In the genomic region with DNA sequence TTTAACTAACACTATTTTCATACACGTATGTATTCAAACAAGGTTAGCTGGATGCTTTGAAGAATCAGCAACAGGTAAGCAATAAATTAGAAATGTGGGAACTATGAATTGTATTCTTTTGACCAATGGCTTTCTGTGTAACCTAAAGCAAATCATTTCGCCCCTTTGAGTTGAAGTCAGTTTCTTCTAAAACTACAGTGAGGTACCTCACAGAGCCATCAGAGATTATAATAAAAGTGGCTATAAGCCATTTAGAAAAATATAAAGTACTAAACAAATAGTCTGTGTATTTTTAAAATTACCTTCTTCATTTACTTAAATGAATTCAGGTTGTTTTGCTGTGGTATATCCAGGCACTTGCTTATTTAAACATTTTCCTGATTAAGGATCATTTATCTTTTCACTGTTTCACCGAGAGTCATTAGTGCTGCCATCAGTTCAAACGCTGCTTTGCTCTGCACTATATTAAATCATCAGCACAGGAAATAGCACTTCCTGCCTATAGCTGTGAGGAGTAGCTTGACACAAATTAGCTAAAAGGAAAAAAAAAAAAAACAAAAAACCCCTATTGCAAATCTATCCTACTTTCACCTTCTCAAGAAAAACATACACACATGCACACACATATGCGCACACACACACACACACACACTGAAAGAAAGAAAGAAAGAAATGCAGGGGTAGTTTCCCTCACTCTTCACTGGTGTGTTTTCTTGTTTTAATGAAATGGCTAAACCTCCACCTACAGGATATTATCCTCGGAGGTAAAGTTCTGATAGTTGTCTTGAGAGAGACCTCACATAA, we compare ENCODE assay signal across 1 cellular context.
TF ChIP-seq lines count a peak whose summit lies in the region.

No MANE protein-coding gene starts in this region.

TF ChIP-seq in GM12878, 131 proteins besides CTCF, POLR2A, EP300 and RAD21 (continued from another document and continues in another):
- TF ChIP-seq, protein P1, sequence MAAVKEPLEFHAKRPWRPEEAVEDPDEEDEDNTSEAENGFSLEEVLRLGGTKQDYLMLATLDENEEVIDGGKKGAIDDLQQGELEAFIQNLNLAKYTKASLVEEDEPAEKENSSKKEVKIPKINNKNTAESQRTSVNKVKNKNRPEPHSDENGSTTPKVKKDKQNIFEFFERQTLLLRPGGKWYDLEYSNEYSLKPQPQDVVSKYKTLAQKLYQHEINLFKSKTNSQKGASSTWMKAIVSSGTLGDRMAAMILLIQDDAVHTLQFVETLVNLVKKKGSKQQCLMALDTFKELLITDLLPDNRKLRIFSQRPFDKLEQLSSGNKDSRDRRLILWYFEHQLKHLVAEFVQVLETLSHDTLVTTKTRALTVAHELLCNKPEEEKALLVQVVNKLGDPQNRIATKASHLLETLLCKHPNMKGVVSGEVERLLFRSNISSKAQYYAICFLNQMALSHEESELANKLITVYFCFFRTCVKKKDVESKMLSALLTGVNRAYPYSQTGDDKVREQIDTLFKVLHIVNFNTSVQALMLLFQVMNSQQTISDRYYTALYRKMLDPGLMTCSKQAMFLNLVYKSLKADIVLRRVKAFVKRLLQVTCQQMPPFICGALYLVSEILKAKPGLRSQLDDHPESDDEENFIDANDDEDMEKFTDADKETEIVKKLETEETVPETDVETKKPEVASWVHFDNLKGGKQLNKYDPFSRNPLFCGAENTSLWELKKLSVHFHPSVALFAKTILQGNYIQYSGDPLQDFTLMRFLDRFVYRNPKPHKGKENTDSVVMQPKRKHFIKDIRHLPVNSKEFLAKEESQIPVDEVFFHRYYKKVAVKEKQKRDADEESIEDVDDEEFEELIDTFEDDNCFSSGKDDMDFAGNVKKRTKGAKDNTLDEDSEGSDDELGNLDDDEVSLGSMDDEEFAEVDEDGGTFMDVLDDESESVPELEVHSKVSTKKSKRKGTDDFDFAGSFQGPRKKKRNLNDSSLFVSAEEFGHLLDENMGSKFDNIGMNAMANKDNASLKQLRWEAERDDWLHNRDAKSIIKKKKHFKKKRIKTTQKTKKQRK (IDR thresholded peaks at IDR 0.05; ENCODE audit: low read depth, low read length): no peak
- TF ChIP-seq RBBP5 (conservative IDR thresholded peaks at IDR 0.05) (no peak), NFXL1 (IDR thresholded peaks at IDR 0.05; ENCODE audit: borderline replicate concordance) (no peak), FOXM1 (IDR thresholded peaks at IDR 0.05; ENCODE audit: low read depth, low read length) (peak; percentile 66), GATAD2B (conservative IDR thresholded peaks at IDR 0.05; ENCODE audit: low read depth) (no peak), MTA3 (IDR thresholded peaks at IDR 0.05; ENCODE audit: borderline replicate concordance, low read length) (no peak; the same call in 1 of the 2 replicates), POLR2AphosphoS2 (IDR thresholded peaks at IDR 0.05; ENCODE audit: low read depth, low read length) (no peak), ASH2L (IDR thresholded peaks at IDR 0.05; ENCODE audit: borderline replicate concordance, low read depth) (no peak), CEBPB (IDR thresholded peaks at IDR 0.05; ENCODE audit: borderline replicate concordance in 1 of 2, low read depth in 2 of 2, low read length in 2 of 2) (no peak), BMI1 (IDR thresholded peaks at IDR 0.05; ENCODE audit: borderline replicate concordance) (no peak), SUZ12 (IDR thresholded peaks at IDR 0.05; ENCODE audit: unreplicated experiment) (no peak), TAF1 (IDR thresholded peaks at IDR 0.05; ENCODE audit: borderline replicate concordance, low read depth, low read length) (peak; percentile 50; the same call in 1 of the 2 replicates), CREB1 (IDR thresholded peaks at IDR 0.05; ENCODE audit: low read depth) (no peak), CHD2 (IDR thresholded peaks at IDR 0.05; ENCODE audit: borderline replicate concordance, low read depth, low read length) (no peak), PML (IDR thresholded peaks at IDR 0.05; ENCODE audit: low read length) (no peak), RB1 (IDR thresholded peaks at IDR 0.05; ENCODE audit: borderline replicate concordance) (no peak), POU2F2 (IDR thresholded peaks at IDR 0.05; ENCODE audit: borderline replicate concordance, low read depth, low read length) (no peak), JUNB (IDR thresholded peaks at IDR 0.05) (no peak; the same call in 1 of the 2 replicates), SMARCA5 (IDR thresholded peaks at IDR 0.05) (0 out of 2 replicates have a peak, but pooled peaks have one; percentile 19), BRCA1 (IDR thresholded peaks at IDR 0.05; ENCODE audit: low read depth, low read length) (no peak), SP1 (IDR thresholded peaks at IDR 0.05; ENCODE audit: low read depth, low read length) (peak; percentile 28), YBX1 (IDR thresholded peaks at IDR 0.05) (no peak), FOXK2 (IDR thresholded peaks at IDR 0.05) (no peak), RUNX3 (IDR thresholded peaks at IDR 0.05; ENCODE audit: low read length) (no peak; the same call in 1 of the 2 replicates), ESRRA (IDR thresholded peaks at IDR 0.05; ENCODE audit: low read length) (no peak), MYB (IDR thresholded peaks at IDR 0.05; ENCODE audit: borderline replicate concordance, low read depth, low read length) (no peak), RFX5 (IDR thresholded peaks at IDR 0.05; ENCODE audit: low read depth, low read length) (no peak), ZNF622 (IDR thresholded peaks at IDR 0.05) (no peak), HCFC1 (IDR thresholded peaks at IDR 0.05; ENCODE audit: low read length) (no peak), STAT3 (IDR thresholded peaks at IDR 0.05; ENCODE audit: low read depth, low read length) (no peak)
- TF ChIP-seq, protein P2, sequence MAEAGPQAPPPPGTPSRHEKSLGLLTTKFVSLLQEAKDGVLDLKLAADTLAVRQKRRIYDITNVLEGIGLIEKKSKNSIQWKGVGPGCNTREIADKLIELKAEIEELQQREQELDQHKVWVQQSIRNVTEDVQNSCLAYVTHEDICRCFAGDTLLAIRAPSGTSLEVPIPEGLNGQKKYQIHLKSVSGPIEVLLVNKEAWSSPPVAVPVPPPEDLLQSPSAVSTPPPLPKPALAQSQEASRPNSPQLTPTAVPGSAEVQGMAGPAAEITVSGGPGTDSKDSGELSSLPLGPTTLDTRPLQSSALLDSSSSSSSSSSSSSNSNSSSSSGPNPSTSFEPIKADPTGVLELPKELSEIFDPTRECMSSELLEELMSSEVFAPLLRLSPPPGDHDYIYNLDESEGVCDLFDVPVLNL (IDR thresholded peaks at IDR 0.05; ENCODE audit: low read depth, low read length): no peak
- TF ChIP-seq, protein P3, sequence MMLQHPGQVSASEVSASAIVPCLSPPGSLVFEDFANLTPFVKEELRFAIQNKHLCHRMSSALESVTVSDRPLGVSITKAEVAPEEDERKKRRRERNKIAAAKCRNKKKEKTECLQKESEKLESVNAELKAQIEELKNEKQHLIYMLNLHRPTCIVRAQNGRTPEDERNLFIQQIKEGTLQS (IDR thresholded peaks at IDR 0.05; ENCODE audit: borderline replicate concordance, extremely low read depth, low read depth, low read length): no peak
- TF ChIP-seq, protein P4, sequence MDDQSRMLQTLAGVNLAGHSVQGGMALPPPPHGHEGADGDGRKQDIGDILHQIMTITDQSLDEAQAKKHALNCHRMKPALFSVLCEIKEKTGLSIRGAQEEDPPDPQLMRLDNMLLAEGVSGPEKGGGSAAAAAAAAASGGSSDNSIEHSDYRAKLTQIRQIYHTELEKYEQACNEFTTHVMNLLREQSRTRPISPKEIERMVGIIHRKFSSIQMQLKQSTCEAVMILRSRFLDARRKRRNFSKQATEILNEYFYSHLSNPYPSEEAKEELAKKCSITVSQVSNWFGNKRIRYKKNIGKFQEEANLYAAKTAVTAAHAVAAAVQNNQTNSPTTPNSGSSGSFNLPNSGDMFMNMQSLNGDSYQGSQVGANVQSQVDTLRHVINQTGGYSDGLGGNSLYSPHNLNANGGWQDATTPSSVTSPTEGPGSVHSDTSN (IDR thresholded peaks at IDR 0.05; ENCODE audit: insufficient replicate concordance, low read depth, low read length): no peak
- TF ChIP-seq, protein P5, sequence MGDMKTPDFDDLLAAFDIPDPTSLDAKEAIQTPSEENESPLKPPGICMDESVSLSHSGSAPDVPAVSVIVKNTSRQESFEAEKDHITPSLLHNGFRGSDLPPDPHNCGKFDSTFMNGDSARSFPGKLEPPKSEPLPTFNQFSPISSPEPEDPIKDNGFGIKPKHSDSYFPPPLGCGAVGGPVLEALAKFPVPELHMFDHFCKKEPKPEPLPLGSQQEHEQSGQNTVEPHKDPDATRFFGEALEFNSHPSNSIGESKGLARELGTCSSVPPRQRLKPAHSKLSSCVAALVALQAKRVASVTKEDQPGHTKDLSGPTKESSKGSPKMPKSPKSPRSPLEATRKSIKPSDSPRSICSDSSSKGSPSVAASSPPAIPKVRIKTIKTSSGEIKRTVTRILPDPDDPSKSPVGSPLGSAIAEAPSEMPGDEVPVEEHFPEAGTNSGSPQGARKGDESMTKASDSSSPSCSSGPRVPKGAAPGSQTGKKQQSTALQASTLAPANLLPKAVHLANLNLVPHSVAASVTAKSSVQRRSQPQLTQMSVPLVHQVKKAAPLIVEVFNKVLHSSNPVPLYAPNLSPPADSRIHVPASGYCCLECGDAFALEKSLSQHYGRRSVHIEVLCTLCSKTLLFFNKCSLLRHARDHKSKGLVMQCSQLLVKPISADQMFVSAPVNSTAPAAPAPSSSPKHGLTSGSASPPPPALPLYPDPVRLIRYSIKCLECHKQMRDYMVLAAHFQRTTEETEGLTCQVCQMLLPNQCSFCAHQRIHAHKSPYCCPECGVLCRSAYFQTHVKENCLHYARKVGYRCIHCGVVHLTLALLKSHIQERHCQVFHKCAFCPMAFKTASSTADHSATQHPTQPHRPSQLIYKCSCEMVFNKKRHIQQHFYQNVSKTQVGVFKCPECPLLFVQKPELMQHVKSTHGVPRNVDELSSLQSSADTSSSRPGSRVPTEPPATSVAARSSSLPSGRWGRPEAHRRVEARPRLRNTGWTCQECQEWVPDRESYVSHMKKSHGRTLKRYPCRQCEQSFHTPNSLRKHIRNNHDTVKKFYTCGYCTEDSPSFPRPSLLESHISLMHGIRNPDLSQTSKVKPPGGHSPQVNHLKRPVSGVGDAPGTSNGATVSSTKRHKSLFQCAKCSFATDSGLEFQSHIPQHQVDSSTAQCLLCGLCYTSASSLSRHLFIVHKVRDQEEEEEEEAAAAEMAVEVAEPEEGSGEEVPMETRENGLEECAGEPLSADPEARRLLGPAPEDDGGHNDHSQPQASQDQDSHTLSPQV (IDR thresholded peaks at IDR 0.05): 0 out of 2 replicates have a peak, but pooled peaks have one; percentile 23
- TF ChIP-seq, protein P6, sequence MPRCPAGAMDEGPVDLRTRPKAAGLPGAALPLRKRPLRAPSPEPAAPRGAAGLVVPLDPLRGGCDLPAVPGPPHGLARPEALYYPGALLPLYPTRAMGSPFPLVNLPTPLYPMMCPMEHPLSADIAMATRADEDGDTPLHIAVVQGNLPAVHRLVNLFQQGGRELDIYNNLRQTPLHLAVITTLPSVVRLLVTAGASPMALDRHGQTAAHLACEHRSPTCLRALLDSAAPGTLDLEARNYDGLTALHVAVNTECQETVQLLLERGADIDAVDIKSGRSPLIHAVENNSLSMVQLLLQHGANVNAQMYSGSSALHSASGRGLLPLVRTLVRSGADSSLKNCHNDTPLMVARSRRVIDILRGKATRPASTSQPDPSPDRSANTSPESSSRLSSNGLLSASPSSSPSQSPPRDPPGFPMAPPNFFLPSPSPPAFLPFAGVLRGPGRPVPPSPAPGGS (IDR thresholded peaks at IDR 0.05; ENCODE audit: borderline replicate concordance, insufficient read depth, low read depth, low read length, poor library complexity, severe bottlenecking): peak; percentile 79
- TF ChIP-seq, protein P7, sequence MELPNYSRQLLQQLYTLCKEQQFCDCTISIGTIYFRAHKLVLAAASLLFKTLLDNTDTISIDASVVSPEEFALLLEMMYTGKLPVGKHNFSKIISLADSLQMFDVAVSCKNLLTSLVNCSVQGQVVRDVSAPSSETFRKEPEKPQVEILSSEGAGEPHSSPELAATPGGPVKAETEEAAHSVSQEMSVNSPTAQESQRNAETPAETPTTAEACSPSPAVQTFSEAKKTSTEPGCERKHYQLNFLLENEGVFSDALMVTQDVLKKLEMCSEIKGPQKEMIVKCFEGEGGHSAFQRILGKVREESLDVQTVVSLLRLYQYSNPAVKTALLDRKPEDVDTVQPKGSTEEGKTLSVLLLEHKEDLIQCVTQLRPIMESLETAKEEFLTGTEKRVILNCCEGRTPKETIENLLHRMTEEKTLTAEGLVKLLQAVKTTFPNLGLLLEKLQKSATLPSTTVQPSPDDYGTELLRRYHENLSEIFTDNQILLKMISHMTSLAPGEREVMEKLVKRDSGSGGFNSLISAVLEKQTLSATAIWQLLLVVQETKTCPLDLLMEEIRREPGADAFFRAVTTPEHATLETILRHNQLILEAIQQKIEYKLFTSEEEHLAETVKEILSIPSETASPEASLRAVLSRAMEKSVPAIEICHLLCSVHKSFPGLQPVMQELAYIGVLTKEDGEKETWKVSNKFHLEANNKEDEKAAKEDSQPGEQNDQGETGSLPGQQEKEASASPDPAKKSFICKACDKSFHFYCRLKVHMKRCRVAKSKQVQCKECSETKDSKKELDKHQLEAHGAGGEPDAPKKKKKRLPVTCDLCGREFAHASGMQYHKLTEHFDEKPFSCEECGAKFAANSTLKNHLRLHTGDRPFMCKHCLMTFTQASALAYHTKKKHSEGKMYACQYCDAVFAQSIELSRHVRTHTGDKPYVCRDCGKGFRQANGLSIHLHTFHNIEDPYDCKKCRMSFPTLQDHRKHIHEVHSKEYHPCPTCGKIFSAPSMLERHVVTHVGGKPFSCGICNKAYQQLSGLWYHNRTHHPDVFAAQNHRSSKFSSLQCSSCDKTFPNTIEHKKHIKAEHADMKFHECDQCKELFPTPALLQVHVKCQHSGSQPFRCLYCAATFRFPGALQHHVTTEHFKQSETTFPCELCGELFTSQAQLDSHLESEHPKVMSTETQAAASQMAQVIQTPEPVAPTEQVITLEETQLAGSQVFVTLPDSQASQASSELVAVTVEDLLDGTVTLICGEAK (IDR thresholded peaks at IDR 0.05; ENCODE audit: borderline replicate concordance): no peak
- TF ChIP-seq, protein P8, sequence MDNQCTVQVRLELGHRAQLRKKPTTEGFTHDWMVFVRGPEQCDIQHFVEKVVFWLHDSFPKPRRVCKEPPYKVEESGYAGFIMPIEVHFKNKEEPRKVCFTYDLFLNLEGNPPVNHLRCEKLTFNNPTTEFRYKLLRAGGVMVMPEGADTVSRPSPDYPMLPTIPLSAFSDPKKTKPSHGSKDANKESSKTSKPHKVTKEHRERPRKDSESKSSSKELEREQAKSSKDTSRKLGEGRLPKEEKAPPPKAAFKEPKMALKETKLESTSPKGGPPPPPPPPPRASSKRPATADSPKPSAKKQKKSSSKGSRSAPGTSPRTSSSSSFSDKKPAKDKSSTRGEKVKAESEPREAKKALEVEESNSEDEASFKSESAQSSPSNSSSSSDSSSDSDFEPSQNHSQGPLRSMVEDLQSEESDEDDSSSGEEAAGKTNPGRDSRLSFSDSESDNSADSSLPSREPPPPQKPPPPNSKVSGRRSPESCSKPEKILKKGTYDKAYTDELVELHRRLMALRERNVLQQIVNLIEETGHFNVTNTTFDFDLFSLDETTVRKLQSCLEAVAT (IDR thresholded peaks at IDR 0.05): peak; percentile 77
